Comparison of ENCODE assay signal across 22 cellular contexts in the genomic region with DNA sequence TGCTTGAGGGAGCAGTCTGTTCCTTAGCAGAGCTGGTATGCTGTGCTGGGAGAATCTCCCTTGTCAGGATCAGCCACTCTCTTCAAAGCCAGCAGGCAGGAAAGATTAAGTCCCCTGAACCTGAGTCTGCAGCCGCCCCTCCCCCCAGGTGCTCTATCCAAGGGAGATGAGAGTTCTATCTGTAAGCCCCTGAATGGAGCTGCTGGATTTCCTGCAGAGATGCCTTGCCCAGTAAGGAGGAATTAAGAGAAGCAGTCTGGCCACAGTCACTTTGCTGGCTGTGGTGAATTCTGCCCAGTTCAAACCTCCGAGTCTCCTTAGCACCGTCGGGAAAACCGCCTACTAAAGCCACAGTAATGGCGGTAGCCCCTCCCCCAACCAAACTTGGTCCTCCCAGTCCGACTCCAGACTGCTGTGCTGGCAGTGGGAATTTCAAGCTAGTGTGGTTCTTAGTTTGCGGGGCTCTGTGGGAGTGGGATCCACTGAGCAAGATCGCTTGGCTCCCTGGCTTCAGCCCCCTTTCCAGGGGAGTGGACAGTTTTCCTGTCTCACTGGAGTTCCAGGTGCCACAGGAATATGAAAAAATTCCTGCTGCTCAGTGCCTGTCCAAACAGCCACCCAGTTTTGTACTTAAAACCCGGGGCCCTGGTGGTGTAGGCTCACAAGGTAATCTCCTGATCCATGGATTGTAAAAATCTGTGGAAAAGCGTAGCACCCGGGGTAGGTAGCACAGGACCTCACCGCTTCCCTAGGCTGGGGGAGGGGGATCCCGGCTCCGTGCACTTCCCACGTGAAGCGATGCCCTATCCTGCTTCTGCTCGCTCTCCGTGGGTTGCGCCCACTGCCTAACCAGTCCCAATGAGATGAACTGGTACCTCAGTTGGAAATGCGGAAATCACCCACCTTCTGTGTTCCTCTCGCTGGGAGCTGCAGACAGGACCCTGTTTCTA. TPM values are rescaled to one million over a fixed set of nuclear protein-coding genes. Genes with fewer than 3 reads are reported as not detected.
DNase-seq lines count a peak whose midpoint lies in the region; ATAC-seq and TF ChIP-seq lines count a peak whose summit lies in the region.
"Had no signal": no experiment of that assay in that cellular context is flagged by ENCODE, and none has a peak within 500 bp of the region (broad histone marks: within the 10 kb centered on the region; RNA-seq: fewer than 3 reads in every experiment).

No MANE protein-coding gene starts in this region.

- DNase-seq in H9 (peak; percentile 73), WTC11 (ENCODE audit: low spot score) (peak; percentile 64), neural progenitor cell (ENCODE audit: low spot score) (peak; percentile 82), superior temporal gyrus (ENCODE audit: extremely low spot score) (no peak)
- DNase-seq: activated CD4-positive, alpha-beta T cell treated with anti-CD3 and anti-CD28 coated beads, Interleukin-2, amount 50 U/mL, for 48 hours; activated CD4-positive, CD25-positive, alpha-beta regulatory T cell; activated CD8-positive, alpha-beta memory T cell treated with anti-CD3 and anti-CD28 coated beads, Interleukin-2, amount 50 U/mL, for 48 hours; activated effector memory CD4-positive, alpha-beta T cell treated with anti-CD3 and anti-CD28 coated beads, Interleukin-2, amount 50 U/mL, for 16 hours; brain microvascular endothelial cell; naive thymus-derived CD4-positive, alpha-beta T cell; NCI-H146; NCI-H2171; NCI-H69; sigmoid colon; T-helper 9 cell had no signal

- no peak overlapping the region for H2BK15ac ChIP-seq in H9 (ENCODE audit: low read depth, low read length)

- H2BK120ac ChIP-seq in H9 (ENCODE audit: low read depth, low read length, poor library complexity, severe bottlenecking) = no peak overlapping the region

- no peak overlapping the region for H3K23ac ChIP-seq in H9 (ENCODE audit: insufficient read length, low read depth, low read length)

- H2BK20ac ChIP-seq in H9 (ENCODE audit: low read depth, low read length, poor library complexity, severe bottlenecking) = no peak overlapping the region

- peak; percentile 92 for ATAC-seq in WTC11
- ATAC-seq in GM18498 (IDR thresholded peaks at IDR 0.05; ENCODE audit: unreplicated experiment) = no peak
- ATAC-seq in HG03571 (IDR thresholded peaks at IDR 0.05; ENCODE audit: unreplicated experiment) = no peak
- ATAC-seq in GM21576 (IDR thresholded peaks at IDR 0.05; ENCODE audit: unreplicated experiment) = no peak
- ATAC-seq: naive thymus-derived CD4-positive, alpha-beta T cell had no signal

- H3K27ac ChIP-seq in H9 (ENCODE audit: insufficient read length, low read depth, low read length) (no peak overlapping the region), iPS-18a (ENCODE audit: low read length) (peak overlapping the region; percentile 82), neural progenitor cell (peak overlapping the region; percentile 6)
- H3K27ac ChIP-seq: brain microvascular endothelial cell, KMS-11, sigmoid colon had no signal

- H3K9ac ChIP-seq in H9 (ENCODE audit: extremely low read depth, insufficient read length, low read length) = peak overlapping the region; percentile 44
- peak overlapping the region; percentile 83 for H3K9ac ChIP-seq in iPS-18a (ENCODE audit: low read length)
- no peak overlapping the region for H3K9ac ChIP-seq in neural progenitor cell
- H3K9ac ChIP-seq: KMS-11 had no signal

- H3K4ac ChIP-seq in H9 (ENCODE audit: low read depth, low read length) = no peak overlapping the region; the same call in 1 of the 2 replicates

- H3K4me2 ChIP-seq in H9 (ENCODE audit: insufficient read depth, insufficient read length, low read length) = peak overlapping the region; percentile 92
- peak overlapping the region; percentile 72 for H3K4me2 ChIP-seq in neural progenitor cell
- H3K4me2 ChIP-seq: KMS-11 had no signal

- H4K5ac ChIP-seq in H9 (ENCODE audit: insufficient read length, low read depth, low read length) = no peak overlapping the region

- no peak overlapping the region for H3K56ac ChIP-seq in H9 (ENCODE audit: insufficient read length, low read depth, low read length)

- H3K79me2 ChIP-seq in H9 (ENCODE audit: insufficient read depth, low read length) (no peaks in the 10 kb centered on the region), neural progenitor cell (ENCODE audit: low read depth) (peaks cover 6% of the 10 kb centered on the region)

- peaks cover 25% of the 10 kb centered on the region for H3F3A ChIP-seq in neural progenitor cell (ENCODE audit: low read depth)

- H4K20me1 ChIP-seq in H9 (ENCODE audit: control insufficient read depth, insufficient read depth, insufficient read length) = no peaks in the 10 kb centered on the region
- peaks cover 12% of the 10 kb centered on the region for H4K20me1 ChIP-seq in neural progenitor cell (ENCODE audit: low read depth)

- no peak overlapping the region for H3T11ph ChIP-seq in H9 (ENCODE audit: low read length)

- H3K27me3 ChIP-seq in H9 (ENCODE audit: insufficient read depth, low read length) = no peaks in the 10 kb centered on the region
- H3K27me3 ChIP-seq in iPS-18a (ENCODE audit: control insufficient read depth, insufficient read depth, low read length) = no peaks in the 10 kb centered on the region
- H3K27me3 ChIP-seq in neural progenitor cell = no peaks in the 10 kb centered on the region
- H3K27me3 ChIP-seq: brain microvascular endothelial cell, sigmoid colon had no signal

- H2AFZ ChIP-seq in H9 (ENCODE audit: low read length) = no peak overlapping the region
- peak overlapping the region; percentile 9 for H2AFZ ChIP-seq in neural progenitor cell (replicated peaks)

- H3K27me3 Mint-ChIP-seq in H9 (ENCODE audit: low read depth) (no peaks in the 10 kb centered on the region), WTC11 (ENCODE audit: low read depth) (no peaks in the 10 kb centered on the region), neural progenitor cell (ENCODE audit: insufficient read depth, low read depth) (peaks cover 3% of the 10 kb centered on the region)
- H3K27me3 Mint-ChIP-seq: naive thymus-derived CD4-positive, alpha-beta T cell had no signal

- H3K36me3 ChIP-seq in iPS-18a (ENCODE audit: control insufficient read depth, low read depth, low read length) (no peaks in the 10 kb centered on the region), neural progenitor cell (no peaks in the 10 kb centered on the region)
- H3K36me3 ChIP-seq: brain microvascular endothelial cell, HAP-1, sigmoid colon had no signal

- H3K9me3 Mint-ChIP-seq in H9 = no peaks in the 10 kb centered on the region; a peak in 1 of 5 replicates
- H3K9me3 Mint-ChIP-seq in WTC11 = no peaks in the 10 kb centered on the region
- peaks cover 16% of the 10 kb centered on the region for H3K9me3 Mint-ChIP-seq in neural progenitor cell

- H3K14ac ChIP-seq in H9 (ENCODE audit: insufficient read depth, low read length) = peak overlapping the region; percentile 74

- H3K9me3 ChIP-seq in H9 (ENCODE audit: control insufficient read depth, low read depth, low read length) (no peaks in the 10 kb centered on the region), iPS-18a (ENCODE audit: control insufficient read depth, low read depth, low read length) (no peaks in the 10 kb centered on the region), neural progenitor cell (ENCODE audit: low read depth) (no peaks in the 10 kb centered on the region)
- H3K9me3 ChIP-seq: HAP-1, sigmoid colon had no signal

- no peaks in the 10 kb centered on the region for H3K79me1 ChIP-seq in H9 (ENCODE audit: insufficient read depth, low read depth, low read length, poor library complexity, severe bottlenecking)

- CTCF ChIA-PET in WTC11 (lab: Charles Lee) = interaction anchor here (1.1 kb wide), 1 partner anchor 15 kb away, joined by 5 read pairs; no protein-coding TSS in a partner anchor

- H2AK5ac ChIP-seq in H9 (ENCODE audit: insufficient read length, low read length) = no peak overlapping the region

- no CpG with 5 or more reads among the region's 22 CpGs for WGBS in H9 (ENCODE audit: extremely low coverage, insufficient read length, low lambda C conversion rate)

- H3K36me3 Mint-ChIP-seq in H9 (ENCODE audit: insufficient read depth in 1 of 3, low read depth in 3 of 3) = peaks cover 6 to 13% (median 11%) of the 10 kb centered on the region in 3 experiments
- peaks cover 6% of the 10 kb centered on the region for H3K36me3 Mint-ChIP-seq in WTC11
- peaks cover 31% of the 10 kb centered on the region for H3K36me3 Mint-ChIP-seq in neural progenitor cell

- TF ChIP-seq CTCF in H9 (conservative IDR thresholded peaks at IDR 0.05) (no peak), WTC11 (IDR thresholded peaks at IDR 0.05) (no peak), neural progenitor cell (IDR thresholded peaks at IDR 0.05) (no peak)

- H4K91ac ChIP-seq in H9 (ENCODE audit: insufficient read length, low read depth, low read length) = no peak overlapping the region

- POLR2A ChIA-PET in WTC11 (lab: Charles Lee) = no interaction called here

- peak overlapping the region; percentile 72 for H3K18ac ChIP-seq in H9 (ENCODE audit: insufficient read length, low read depth, low read length)

- H3K4me1 Mint-ChIP-seq in H9 (peaks cover 23% of the 10 kb centered on the region in 2 experiments), WTC11 (peaks cover 29% of the 10 kb centered on the region), neural progenitor cell (peaks cover 22% of the 10 kb centered on the region)
- H3K4me1 Mint-ChIP-seq: CD14-positive monocyte had no signal

- peaks cover 3% of the 10 kb centered on the region; the same call in 1 of the 2 replicates for H3K4me1 ChIP-seq in H9 (ENCODE audit: insufficient read depth, low read length)
- H3K4me1 ChIP-seq in iPS-18a (ENCODE audit: control insufficient read depth, low read depth, low read length) = peaks cover 7% of the 10 kb centered on the region
- peaks cover 33% of the 10 kb centered on the region for H3K4me1 ChIP-seq in neural progenitor cell
- H3K4me1 ChIP-seq: sigmoid colon had no signal

- H3K4me3 Mint-ChIP-seq in H9 (peak overlapping the region; percentile 83 to 88), WTC11 (peak overlapping the region; percentile 90), neural progenitor cell (peak overlapping the region; percentile 56)
- H3K4me3 Mint-ChIP-seq: CD14-positive monocyte; naive thymus-derived CD4-positive, alpha-beta T cell had no signal

- H2BK12ac ChIP-seq in H9 (ENCODE audit: insufficient read length, low read depth, low read length) = no peak overlapping the region

- H3K23me2 ChIP-seq in H9 (ENCODE audit: insufficient read length, low read depth, low read length, poor library complexity, severe bottlenecking) = peaks cover 13% of the 10 kb centered on the region

- H2BK5ac ChIP-seq in H9 (ENCODE audit: insufficient read length, low read length) = no peak overlapping the region

- H3K4me3 ChIP-seq in iPS-18a (ENCODE audit: low read length) = peak overlapping the region; percentile 94
- peak overlapping the region; percentile 44 for H3K4me3 ChIP-seq in neural progenitor cell
- H3K4me3 ChIP-seq: HAP-1, sigmoid colon had no signal

- H3K27ac Mint-ChIP-seq in H9 = peak overlapping the region; percentile 85 to 98 (median 96)
- H3K27ac Mint-ChIP-seq in WTC11 = peak overlapping the region; percentile 88
- H3K27ac Mint-ChIP-seq in neural progenitor cell = peak overlapping the region; percentile 90
- H3K27ac Mint-ChIP-seq: naive thymus-derived CD4-positive, alpha-beta T cell had no signal

- H4K8ac ChIP-seq in H9 (replicated peaks; ENCODE audit: insufficient read length, low read depth, low read length) = no peak overlapping the region

RNA-seq across cellular contexts. Expression of gene RAB28, which starts 38.0 kb away (rescaled TPM):
- total RNA-seq in H9 (2021) (17.7 and 19.8 TPM in 2 replicates), WTC11 (2021) (17.1 to 18.4 TPM (median 17.4 TPM) in 3 replicates), neural progenitor cell (ENCODE audit: low replicate concordance) (49.6 and 67.3 TPM in 2 replicates)
